1 cellular context compared by ENCODE assay signal in the genomic region with DNA sequence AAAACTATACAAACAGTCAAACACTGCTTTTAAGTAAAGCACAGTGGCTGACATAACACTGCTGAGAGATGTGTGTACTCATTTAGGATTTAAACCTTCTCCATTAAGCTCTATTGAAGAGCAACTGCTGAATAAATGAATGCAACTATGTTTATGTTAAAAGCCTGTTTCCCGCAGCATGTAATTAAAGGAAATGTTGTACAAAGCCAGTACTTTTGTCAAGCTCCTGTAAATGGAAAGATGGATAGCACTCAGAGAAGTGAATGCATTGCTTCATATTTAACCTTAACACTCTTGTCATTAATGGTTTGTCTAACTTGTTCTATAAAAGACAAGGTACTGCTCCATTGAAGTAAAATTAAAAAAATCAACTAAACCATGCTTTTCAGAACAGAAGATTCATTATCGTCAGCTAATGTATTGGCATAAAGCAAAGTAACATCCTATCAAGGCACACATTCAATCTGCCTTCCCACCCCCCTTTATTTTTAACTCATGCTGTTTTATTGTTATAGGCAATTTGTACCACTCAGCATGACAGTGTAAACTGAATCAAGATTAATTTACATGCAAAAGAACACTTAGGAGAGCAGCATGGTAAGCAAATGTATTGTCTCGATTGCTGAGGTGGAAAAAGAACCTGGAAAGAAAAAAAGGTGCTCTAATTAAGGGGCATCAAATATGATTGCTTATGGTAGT.
TF ChIP-seq lines count a peak whose summit lies in the region.

No MANE protein-coding gene starts in this region.

TF ChIP-seq in K562, 482 proteins besides CTCF, POLR2A, EP300 and RAD21 (continued from another document):
- TF ChIP-seq, protein P1, sequence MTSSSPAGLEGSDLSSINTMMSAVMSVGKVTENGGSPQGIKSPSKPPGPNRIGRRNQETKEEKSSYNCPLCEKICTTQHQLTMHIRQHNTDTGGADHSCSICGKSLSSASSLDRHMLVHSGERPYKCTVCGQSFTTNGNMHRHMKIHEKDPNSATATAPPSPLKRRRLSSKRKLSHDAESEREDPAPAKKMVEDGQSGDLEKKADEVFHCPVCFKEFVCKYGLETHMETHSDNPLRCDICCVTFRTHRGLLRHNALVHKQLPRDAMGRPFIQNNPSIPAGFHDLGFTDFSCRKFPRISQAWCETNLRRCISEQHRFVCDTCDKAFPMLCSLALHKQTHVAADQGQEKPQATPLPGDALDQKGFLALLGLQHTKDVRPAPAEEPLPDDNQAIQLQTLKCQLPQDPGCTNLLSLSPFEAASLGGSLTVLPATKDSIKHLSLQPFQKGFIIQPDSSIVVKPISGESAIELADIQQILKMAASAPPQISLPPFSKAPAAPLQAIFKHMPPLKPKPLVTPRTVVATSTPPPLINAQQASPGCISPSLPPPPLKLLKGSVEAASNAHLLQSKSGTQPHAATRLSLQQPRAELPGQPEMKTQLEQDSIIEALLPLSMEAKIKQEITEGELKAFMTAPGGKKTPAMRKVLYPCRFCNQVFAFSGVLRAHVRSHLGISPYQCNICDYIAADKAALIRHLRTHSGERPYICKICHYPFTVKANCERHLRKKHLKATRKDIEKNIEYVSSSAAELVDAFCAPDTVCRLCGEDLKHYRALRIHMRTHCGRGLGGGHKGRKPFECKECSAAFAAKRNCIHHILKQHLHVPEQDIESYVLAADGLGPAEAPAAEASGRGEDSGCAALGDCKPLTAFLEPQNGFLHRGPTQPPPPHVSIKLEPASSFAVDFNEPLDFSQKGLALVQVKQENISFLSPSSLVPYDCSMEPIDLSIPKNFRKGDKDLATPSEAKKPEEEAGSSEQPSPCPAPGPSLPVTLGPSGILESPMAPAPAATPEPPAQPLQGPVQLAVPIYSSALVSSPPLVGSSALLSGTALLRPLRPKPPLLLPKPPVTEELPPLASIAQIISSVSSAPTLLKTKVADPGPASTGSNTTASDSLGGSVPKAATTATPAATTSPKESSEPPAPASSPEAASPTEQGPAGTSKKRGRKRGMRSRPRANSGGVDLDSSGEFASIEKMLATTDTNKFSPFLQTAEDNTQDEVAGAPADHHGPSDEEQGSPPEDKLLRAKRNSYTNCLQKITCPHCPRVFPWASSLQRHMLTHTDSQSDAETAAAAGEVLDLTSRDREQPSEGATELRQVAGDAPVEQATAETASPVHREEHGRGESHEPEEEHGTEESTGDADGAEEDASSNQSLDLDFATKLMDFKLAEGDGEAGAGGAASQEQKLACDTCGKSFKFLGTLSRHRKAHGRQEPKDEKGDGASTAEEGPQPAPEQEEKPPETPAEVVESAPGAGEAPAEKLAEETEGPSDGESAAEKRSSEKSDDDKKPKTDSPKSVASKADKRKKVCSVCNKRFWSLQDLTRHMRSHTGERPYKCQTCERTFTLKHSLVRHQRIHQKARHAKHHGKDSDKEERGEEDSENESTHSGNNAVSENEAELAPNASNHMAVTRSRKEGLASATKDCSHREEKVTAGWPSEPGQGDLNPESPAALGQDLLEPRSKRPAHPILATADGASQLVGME (CRISPR knock-in tag; IDR thresholded peaks at IDR 0.05), result no peak
- TF ChIP-seq NBN (IDR thresholded peaks at IDR 0.05; ENCODE audit: low read depth) (no peak), OTX1 (CRISPR knock-in tag; IDR thresholded peaks at IDR 0.05) (no peak), ZNF780A (CRISPR knock-in tag; IDR thresholded peaks at IDR 0.05) (no peak)
- TF ChIP-seq, protein P2, sequence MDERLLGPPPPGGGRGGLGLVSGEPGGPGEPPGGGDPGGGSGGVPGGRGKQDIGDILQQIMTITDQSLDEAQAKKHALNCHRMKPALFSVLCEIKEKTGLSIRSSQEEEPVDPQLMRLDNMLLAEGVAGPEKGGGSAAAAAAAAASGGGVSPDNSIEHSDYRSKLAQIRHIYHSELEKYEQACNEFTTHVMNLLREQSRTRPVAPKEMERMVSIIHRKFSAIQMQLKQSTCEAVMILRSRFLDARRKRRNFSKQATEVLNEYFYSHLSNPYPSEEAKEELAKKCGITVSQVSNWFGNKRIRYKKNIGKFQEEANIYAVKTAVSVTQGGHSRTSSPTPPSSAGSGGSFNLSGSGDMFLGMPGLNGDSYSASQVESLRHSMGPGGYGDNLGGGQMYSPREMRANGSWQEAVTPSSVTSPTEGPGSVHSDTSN (CRISPR knock-in tag; IDR thresholded peaks at IDR 0.05; ENCODE audit: low read depth), result no peak
- TF ChIP-seq, protein P2 (tag; conservative IDR thresholded peaks at IDR 0.05; ENCODE audit: low read depth), result no peak
